Comparison of ENCODE assay signal across 24 cellular contexts in the genomic region with DNA sequence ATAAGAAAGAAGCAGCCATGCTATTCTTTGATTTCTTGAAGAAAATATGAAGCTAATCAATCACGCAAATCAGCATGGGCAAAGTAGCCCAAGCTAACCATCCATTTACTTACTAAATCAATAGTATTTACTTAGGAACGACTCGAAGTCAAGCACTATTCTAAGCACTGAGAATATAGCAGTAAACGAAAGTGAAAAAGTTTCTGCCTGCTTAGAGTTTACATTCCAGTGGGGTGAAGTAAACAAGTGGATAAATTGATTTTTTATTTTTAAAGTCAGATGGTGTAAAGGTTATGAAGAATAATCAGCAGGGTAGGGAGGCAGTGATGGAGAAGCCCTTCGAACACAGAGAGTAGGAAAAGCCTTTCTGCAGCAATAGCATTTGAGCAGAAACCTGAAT. TPM values are rescaled to one million over a fixed set of nuclear protein-coding genes. Genes with fewer than 3 reads are reported as not detected.
DNase-seq lines count a peak whose midpoint lies in the region; ATAC-seq and TF ChIP-seq lines count a peak whose summit lies in the region.
"Had no signal": no experiment of that assay in that cellular context is flagged by ENCODE, and none has a peak within 500 bp of the region (broad histone marks: within the 10 kb centered on the region; RNA-seq: fewer than 3 reads in every experiment).

No MANE protein-coding gene starts in this region.

- no peak overlapping the region for H3K4me3 ChIP-seq in GM23248
- peak overlapping the region; percentile 33 for H3K4me3 ChIP-seq in adipocyte (ENCODE audit: low read length)
- H3K4me3 ChIP-seq in hepatocyte = no peak overlapping the region
- H3K4me3 ChIP-seq in stomach = peak overlapping the region in 2 of 4 donors; percentile 5 to 13
- H3K4me3 ChIP-seq: adrenal gland, breast epithelium, K562, suprapubic skin had no signal

- no peaks in the 10 kb centered on the region for H4K20me1 ChIP-seq in GM23248 (ENCODE audit: insufficient read depth)
- H4K20me1 ChIP-seq in hepatocyte (ENCODE audit: insufficient read depth, poor library complexity, severe bottlenecking) = no peaks in the 10 kb centered on the region

- in situ Hi-C loops in GM23248 (cut with MboI) = no loop called here

- no peaks in the 10 kb centered on the region for H3K27me3 Mint-ChIP-seq in naive thymus-derived CD8-positive, alpha-beta T cell

- DNase-seq in GM23248 = peak; percentile 29
- no peak for DNase-seq in adipocyte (ENCODE audit: low read depth)
- DNase-seq in hepatocyte (ENCODE audit: low spot score) = no peak
- no peak for DNase-seq in stomach
- DNase-seq in naive thymus-derived CD8-positive, alpha-beta T cell = no peak
- no peak for DNase-seq in middle frontal gyrus (ENCODE audit: extremely low spot score, low spot score)
- DNase-seq: activated CD4-positive, alpha-beta T cell treated with anti-CD3 and anti-CD28 coated beads, Interleukin-2, amount 50 U/mL, for 48 hours; activated effector memory CD4-positive, alpha-beta T cell treated with Interleukin-2 at 50 U/mL for 16 hours; adrenal gland; DMS53; foreskin keratinocyte; H7; kidney glomerular epithelial cell; NCI-H1436 treated with DMSO at 0.1 percent for 48 hours; NCI-H510A treated with DMSO at 0.1 percent for 48 hours; nephron progenitor cell; stimulated activated CD4-positive, alpha-beta T cell treated with anti-CD3 and anti-CD28 coated beads, Interleukin-1b, Interleukin-23, amount 100 ng/mL, for 48 hours; T-helper 2 cell; WERI-Rb-1 had no signal

- no peak overlapping the region for H3K4me3 Mint-ChIP-seq in naive thymus-derived CD8-positive, alpha-beta T cell
- H3K4me3 Mint-ChIP-seq: mesothelial cell of epicardium, nephron progenitor cell had no signal

- no peak for TF ChIP-seq EP300 in stomach (IDR thresholded peaks at IDR 0.05)

- H3K27ac Mint-ChIP-seq in naive thymus-derived CD8-positive, alpha-beta T cell = no peak overlapping the region
- H3K27ac Mint-ChIP-seq: mesothelial cell of epicardium, nephron progenitor cell had no signal

- H3K4me2 ChIP-seq in GM23248 (ENCODE audit: unreplicated experiment) (no peak overlapping the region), hepatocyte (peak overlapping the region; percentile 46)

- H3K27ac ChIP-seq in GM23248 (no peak overlapping the region), hepatocyte (no peak overlapping the region), stomach (peak overlapping the region in 3 of 5 donors; percentile 47 to 61 (median 51))
- H3K27ac ChIP-seq: breast epithelium, foreskin keratinocyte, suprapubic skin, WERI-Rb-1 had no signal

- no peak overlapping the region for H2AFZ ChIP-seq in GM23248
- H2AFZ ChIP-seq in hepatocyte = no peak overlapping the region

- H3K9me2 ChIP-seq in GM23248 (ENCODE audit: insufficient read depth) = no peaks in the 10 kb centered on the region
- H3K9me2 ChIP-seq in hepatocyte (replicated peaks; ENCODE audit: insufficient read depth) = no peaks in the 10 kb centered on the region

- no peak for ATAC-seq in GM18867 (IDR thresholded peaks at IDR 0.05; ENCODE audit: unreplicated experiment)
- no peak for ATAC-seq in naive thymus-derived CD8-positive, alpha-beta T cell
- ATAC-seq: foreskin keratinocyte, K562 had no signal

- H3K4me1 ChIP-seq in GM23248 (ENCODE audit: insufficient read depth) (peaks cover 13% of the 10 kb centered on the region), adipocyte (ENCODE audit: control insufficient read depth, insufficient read depth, low read length) (peaks cover 18% of the 10 kb centered on the region), hepatocyte (ENCODE audit: insufficient read depth) (peaks cover 9% of the 10 kb centered on the region), stomach (peaks cover 16 to 41% (median 28%) of the 10 kb centered on the region in 4 donors)
- H3K4me1 ChIP-seq: foreskin keratinocyte had no signal

- intact Hi-C loops in stomach (cut with DNase I; ENCODE audit: low total_unique reads) = no loop called here

- 74 to 78% methylated on average over 5 of the region's 5 CpGs for WGBS in GM23248 (ENCODE audit: low coverage in 1 of 2, low lambda C conversion rate in 2 of 2, missing lambda C conversion rate in 2 of 2), 2 experiments
- 70% methylated on average over 5 of the region's 5 CpGs for WGBS in hepatocyte (ENCODE audit: low lambda C conversion rate, missing lambda C conversion rate)
- WGBS in stomach, 5 donors = 35 to 43% (median 40%) methylated on average over 5 of the region's 5 CpGs

- H3K79me2 ChIP-seq in GM23248 (ENCODE audit: insufficient read depth) (peaks cover 58% of the 10 kb centered on the region), hepatocyte (peaks cover 62% of the 10 kb centered on the region)

- H3K4me1 Mint-ChIP-seq in naive thymus-derived CD8-positive, alpha-beta T cell = peaks cover 17 to 39% (median 27%) of the 10 kb centered on the region in 4 donors

- TF ChIP-seq CTCF in hepatocyte (IDR thresholded peaks at IDR 0.05; ENCODE audit: poor library complexity) (no peak), stomach (IDR thresholded peaks at IDR 0.05) (no peak)

- TF ChIP-seq POLR2A in stomach (IDR thresholded peaks at IDR 0.05) = no peak

- peaks cover 13% of the 10 kb centered on the region for H3F3A ChIP-seq in GM23248 (ENCODE audit: insufficient read depth)

- POLR2A ChIA-PET in naive thymus-derived CD8-positive, alpha-beta T cell (lab: Charles Lee) = no interaction called here

- H3K9me3 Mint-ChIP-seq in naive thymus-derived CD8-positive, alpha-beta T cell = no peaks in the 10 kb centered on the region

- H3K27me3 ChIP-seq in GM23248 (replicated peaks; ENCODE audit: insufficient read depth) = no peaks in the 10 kb centered on the region
- H3K27me3 ChIP-seq in adipocyte (replicated peaks; ENCODE audit: control insufficient read depth, insufficient read depth, low read length) = no peaks in the 10 kb centered on the region
- H3K27me3 ChIP-seq in hepatocyte = no peaks in the 10 kb centered on the region
- H3K27me3 ChIP-seq in stomach = no peaks in the 10 kb centered on the region
- H3K27me3 ChIP-seq: adrenal gland, breast epithelium, foreskin keratinocyte, suprapubic skin had no signal

- H3K9ac ChIP-seq in GM23248 (no peak overlapping the region), adipocyte (ENCODE audit: low read length) (peak overlapping the region; percentile 40)

- H3K36me3 Mint-ChIP-seq in naive thymus-derived CD8-positive, alpha-beta T cell = peaks cover 0 to 41% (median 4%) of the 10 kb centered on the region in 3 donors

- H3K9me3 ChIP-seq in GM23248 (ENCODE audit: low read depth) = no peaks in the 10 kb centered on the region
- no peaks in the 10 kb centered on the region for H3K9me3 ChIP-seq in adipocyte (ENCODE audit: control insufficient read depth, low read length)
- H3K9me3 ChIP-seq in hepatocyte (ENCODE audit: low read depth) = no peaks in the 10 kb centered on the region
- no peaks in the 10 kb centered on the region for H3K9me3 ChIP-seq in stomach
- H3K9me3 ChIP-seq: adrenal gland, breast epithelium, suprapubic skin had no signal

- peaks cover 9% of the 10 kb centered on the region; the same call in 1 of the 2 replicates for H3K36me3 ChIP-seq in GM23248 (ENCODE audit: low read depth)
- peaks cover 14% of the 10 kb centered on the region for H3K36me3 ChIP-seq in adipocyte (ENCODE audit: control insufficient read depth, insufficient read depth, low read length, severe bottlenecking)
- H3K36me3 ChIP-seq in hepatocyte (replicated peaks; ENCODE audit: insufficient read depth, low read depth) = no peaks in the 10 kb centered on the region
- H3K36me3 ChIP-seq in stomach = peaks cover 13 to 36% (median 33%) of the 10 kb centered on the region in 4 donors
- H3K36me3 ChIP-seq: breast epithelium had no signal

RNA-seq across cellular contexts. Expression of a gene that starts 5.5 kb away (rescaled TPM):
- 13.9 and 14.4 TPM in 2 replicates for total RNA-seq in GM23248 (2014; rRNA removed; shearing (Covaris generic))
- polyA plus RNA-seq in GM23248 (2016; fragmentation: Nextera tagmentation; extraction: Ambion mirVana) = 6.7 and 7.6 TPM in 2 replicates
- 17.0 and 19.0 TPM in 2 replicates for total RNA-seq in hepatocyte
- 4.3 and 11.2 TPM in 2 replicates for polyA plus RNA-seq in hepatocyte
- 10 to 100 TPM in 4 of 5 donors, 1 to 10 TPM in 1; 2.3 to 29.9 (median 25.0) TPM for total RNA-seq in stomach
- 1 to 10 TPM; 8.3 to 9.5 (median 9.0) TPM for polyA plus RNA-seq in stomach
- total RNA-seq in naive thymus-derived CD8-positive, alpha-beta T cell = 10 to 100 TPM; 24.0 to 26.5 TPM
- 1 to 10 TPM; 7.0 to 8.9 (median 7.3) TPM for polyA plus RNA-seq in naive thymus-derived CD8-positive, alpha-beta T cell

RNA-seq across cellular contexts. Expression of a gene that starts 6.0 kb away (rescaled TPM):
- total RNA-seq in GM23248 (2014; rRNA removed; shearing (Covaris generic)) = 28.1 and 34.4 TPM in 2 replicates
- polyA plus RNA-seq in GM23248 (2016; fragmentation: Nextera tagmentation; extraction: Ambion mirVana) (28.5 and 31.8 TPM in 2 replicates), hepatocyte (22.6 and 27.6 TPM in 2 replicates), stomach (1 to 10 TPM; 5.5 to 6.7 (median 6.3) TPM)
- total RNA-seq in hepatocyte (30.3 and 33.0 TPM in 2 replicates), stomach (10 to 100 TPM; 15.6 to 90.4 (median 37.5) TPM)
- 10 to 100 TPM; 41.4 to 43.6 TPM for total RNA-seq in naive thymus-derived CD8-positive, alpha-beta T cell
- polyA plus RNA-seq in naive thymus-derived CD8-positive, alpha-beta T cell = 10 to 100 TPM; 17.9 to 19.7 (median 18.1) TPM

Comparison
In these comparisons a context has a peak if more than half of its experiments do, and no peak if none do; other contexts are left out.
1. H3K27ac ChIP-seq: peak in stomach (3 of 5); none in GM23248 (single experiment) and hepatocyte (single experiment).